Comparison of ENCODE assay signal across 13 cellular contexts in genomic region chr9:69171049-69171448, GRCh38. TPM values are rescaled to one million over a fixed set of nuclear protein-coding genes. Genes with fewer than 3 reads are reported as not detected.
DNase-seq lines count a peak whose midpoint lies in the region; ATAC-seq and TF ChIP-seq lines count a peak whose summit lies in the region.
"Had no signal": no experiment of that assay in that cellular context is flagged by ENCODE, and none has a peak within 500 bp of the region (broad histone marks: within the 10 kb centered on the region; RNA-seq: fewer than 3 reads in every experiment).

No MANE protein-coding gene starts in this region.

- no peaks in the 10 kb centered on the region for H3K9me3 ChIP-seq in GM23248 (ENCODE audit: low read depth)
- no peaks in the 10 kb centered on the region for H3K9me3 ChIP-seq in trophoblast cell (ENCODE audit: insufficient read depth, low read depth, low read length)
- no peaks in the 10 kb centered on the region for H3K9me3 ChIP-seq in sigmoid colon

- H3F3A ChIP-seq in GM23248 (ENCODE audit: insufficient read depth): peaks cover 23% of the 10 kb centered on the region

- H3K9me2 ChIP-seq in GM23248 (ENCODE audit: insufficient read depth): no peaks in the 10 kb centered on the region

- H3K4me2 ChIP-seq in GM23248 (ENCODE audit: unreplicated experiment): no peak overlapping the region
- peak overlapping the region; percentile 24 for H3K4me2 ChIP-seq in trophoblast cell (ENCODE audit: low read length)

- H2AK5ac ChIP-seq in trophoblast cell (ENCODE audit: low read length): no peak overlapping the region

- no peak for TF ChIP-seq EP300 in sigmoid colon (IDR thresholded peaks at IDR 0.05)

- CTCF ChIA-PET in RWPE1 (lab: Yijun Ruan, JAX): interaction anchor here (1.5 kb wide), 1 partner anchor 11 kb away, joined by 4 read pairs; no protein-coding TSS in a partner anchor

- peaks cover 16% of the 10 kb centered on the region; the same call in 1 of the 2 replicates for H3K4me1 ChIP-seq in GM23248 (ENCODE audit: insufficient read depth)
- peaks cover 0 to 12% of the 10 kb centered on the region in 2 experiments for H3K4me1 ChIP-seq in trophoblast cell (ENCODE audit: control insufficient read depth in 1 of 2, insufficient read depth in 2 of 2, low read length in 2 of 2)
- peaks cover 0 to 25% (median 11%) of the 10 kb centered on the region in 4 donors for H3K4me1 ChIP-seq in sigmoid colon

- H3K36me3 ChIP-seq in GM23248 (ENCODE audit: low read depth) (no peaks in the 10 kb centered on the region), trophoblast cell (ENCODE audit: control insufficient read depth in 1 of 2, insufficient read depth in 2 of 2, low read length in 2 of 2) (no peaks in the 10 kb centered on the region), sigmoid colon (no peaks in the 10 kb centered on the region)

- no peak overlapping the region for H2BK12ac ChIP-seq in trophoblast cell (ENCODE audit: low read length)

- H3K27me3 ChIP-seq in GM23248 (replicated peaks; ENCODE audit: insufficient read depth) (no peaks in the 10 kb centered on the region), trophoblast cell (ENCODE audit: insufficient read depth, low read length) (no peaks in the 10 kb centered on the region), sigmoid colon (no peaks in the 10 kb centered on the region)

- no peak overlapping the region for H4K8ac ChIP-seq in trophoblast cell (ENCODE audit: low read depth, low read length)

- H3K4ac ChIP-seq in trophoblast cell (ENCODE audit: low read depth, low read length): no peak overlapping the region

- no peak overlapping the region for H3K23ac ChIP-seq in trophoblast cell (ENCODE audit: low read length)

- TF ChIP-seq CTCF in RWPE1 (conservative IDR thresholded peaks at IDR 0.05; ENCODE audit: low read depth): no peak
- no peak for TF ChIP-seq CTCF in sigmoid colon (IDR thresholded peaks at IDR 0.05)

- H3K27ac ChIP-seq in GM23248 (no peak overlapping the region), RWPE1 (peak overlapping the region; percentile 75), trophoblast cell (ENCODE audit: low read depth, low read length) (peak overlapping the region; percentile 69), sigmoid colon (no peak overlapping the region)

- H3K9ac ChIP-seq in GM23248: no peak overlapping the region
- no peak overlapping the region for H3K9ac ChIP-seq in trophoblast cell (ENCODE audit: low read length)

- intact Hi-C loops in sigmoid colon (cut with DNase I): no loop called here

- ATAC-seq in GM19351 (IDR thresholded peaks at IDR 0.05; ENCODE audit: unreplicated experiment): no peak
- ATAC-seq: naive thymus-derived CD4-positive, alpha-beta T cell had no signal

- H2AFZ ChIP-seq in GM23248: no peak overlapping the region
- no peak overlapping the region for H2AFZ ChIP-seq in trophoblast cell (ENCODE audit: insufficient read depth, low read length, poor library complexity)

- no peak overlapping the region for H3K14ac ChIP-seq in trophoblast cell (ENCODE audit: low read length)

- H3K79me1 ChIP-seq in trophoblast cell (ENCODE audit: low read length): peaks cover 24% of the 10 kb centered on the region

- no peak for TF ChIP-seq POLR2A in erythroblast (IDR thresholded peaks at IDR 0.05; ENCODE audit: low read length)
- no peak for TF ChIP-seq POLR2A in sigmoid colon (IDR thresholded peaks at IDR 0.05)

- peak; percentile 32 for DNase-seq in GM23248
- DNase-seq in RWPE1 (ENCODE audit: low spot score): peak; percentile 85
- peak; percentile 64 to 78 for DNase-seq in erythroblast (lab: John Stamatoyannopoulos, UW)
- DNase-seq in trophoblast cell: peak; percentile 79 to 86
- DNase-seq in stimulated activated CD4-positive, alpha-beta T cell treated with anti-CD3 and anti-CD28 coated beads, Interleukin-4, amount 100 ng/mL, for 4 hours: no peak
- no peak for DNase-seq in sigmoid colon
- DNase-seq in NCI-H2196 (lab: John Stamatoyannopoulos, UW; ENCODE audit: unreplicated experiment): no peak
- DNase-seq: CD4-positive, CD25-positive, alpha-beta regulatory T cell; immature natural killer cell; KG1; naive thymus-derived CD4-positive, alpha-beta T cell; T-helper 1 cell had no signal

- POLR2A ChIA-PET in RWPE1 (lab: Yijun Ruan, JAX; ENCODE audit: low non-redundant PET): no interaction called here

- no peaks in the 10 kb centered on the region for H4K20me1 ChIP-seq in GM23248 (ENCODE audit: insufficient read depth)

- H3K4me3 ChIP-seq in GM23248: no peak overlapping the region
- no peak overlapping the region for H3K4me3 ChIP-seq in trophoblast cell (ENCODE audit: low read depth, low read length)
- H3K4me3 ChIP-seq in sigmoid colon: no peak overlapping the region

- in situ Hi-C loops in GM23248 (cut with MboI): no loop called here

- no peak overlapping the region for H4K91ac ChIP-seq in trophoblast cell (ENCODE audit: low read depth, low read length)

- no peak overlapping the region for H4K12ac ChIP-seq in trophoblast cell (ENCODE audit: low read depth, low read length)

- WGBS in GM23248 (ENCODE audit: low coverage in 1 of 2, low lambda C conversion rate in 2 of 2, missing lambda C conversion rate in 2 of 2), 2 experiments: 83 to 86% methylated on average over 7 of the region's 7 CpGs
- WGBS in trophoblast cell (ENCODE audit: extremely low coverage, insufficient coverage, insufficient read length): no CpG with 5 or more reads among the region's 7 CpGs
- 84 to 90% methylated on average over 7 of the region's 7 CpGs for WGBS in sigmoid colon, 2 donors

- H2BK5ac ChIP-seq in trophoblast cell (ENCODE audit: low read depth, low read length, poor library complexity): no peak overlapping the region

- H3K79me2 ChIP-seq in GM23248 (ENCODE audit: insufficient read depth) (peaks cover 5% of the 10 kb centered on the region; the same call in 1 of the 2 replicates), trophoblast cell (ENCODE audit: control insufficient read depth, insufficient read depth, low read length, poor library complexity) (peaks cover 19% of the 10 kb centered on the region)

- H2BK120ac ChIP-seq in trophoblast cell (ENCODE audit: insufficient read depth, low read length, poor library complexity): no peak overlapping the region

- no peak overlapping the region for H3K18ac ChIP-seq in trophoblast cell (ENCODE audit: low read length)

RNA-seq across cellular contexts. Expression of gene TJP2, which starts 3.0 kb away (rescaled TPM):
- 8.6 and 22.0 TPM in 2 replicates for total RNA-seq in GM23248 (2014; rRNA removed; shearing (Covaris generic))
- 5.5 TPM in 2 replicates for polyA plus RNA-seq in GM23248 (2016; fragmentation: Nextera tagmentation; extraction: Ambion mirVana)
- 96.7 and 103 TPM in 2 replicates for polyA plus RNA-seq in trophoblast cell (2013)
- total RNA-seq in sigmoid colon: 10 to 100 TPM; 16.1 to 27.8 (median 24.9) TPM
- polyA plus RNA-seq in sigmoid colon: 10 to 100 TPM; 44.4 to 46.5 (median 45.5) TPM

Comparison
In these comparisons a context has a peak if more than half of its experiments do, and no peak if none do; other contexts are left out.
1. DNase-seq: peak in GM23248 (single experiment), RWPE1 (single experiment), erythroblast (2 of 2) and trophoblast cell (2 of 2); none in stimulated activated CD4-positive, alpha-beta T cell treated with anti-CD3 and anti-CD28 coated beads, Interleukin-4, amount 100 ng/mL, for 4 hours (0 of 2), sigmoid colon (single experiment) and NCI-H2196 (single experiment).
2. H3K27ac ChIP-seq: peak in RWPE1 (single experiment) and trophoblast cell (single experiment); none in GM23248 (single experiment) and sigmoid colon (0 of 4).